In genomic region chr2:8992643-8993042, GRCh38 we compare ENCODE assay signal across 22 cellular contexts. TPM values are rescaled to one million over a fixed set of nuclear protein-coding genes. Genes with fewer than 3 reads are reported as not detected.
DNase-seq lines count a peak whose midpoint lies in the region; ATAC-seq, FAIRE-seq and TF ChIP-seq lines count a peak whose summit lies in the region.
"Had no signal": no experiment of that assay in that cellular context is flagged by ENCODE, and none has a peak within 500 bp of the region (broad histone marks: within the 10 kb centered on the region; RNA-seq: fewer than 3 reads in every experiment).

No MANE protein-coding gene starts in this region.

- peaks cover 5% of the 10 kb centered on the region; the same call in 1 of the 2 replicates for H4K20me1 ChIP-seq in PC-3 (ENCODE audit: low read length)
- H4K20me1 ChIP-seq in H1 (replicated peaks in 1 of 2; ENCODE audit: control insufficient read depth in 1 of 2, insufficient read depth in 2 of 2, low read length in 2 of 2), result peaks cover 0 to 4% of the 10 kb centered on the region in 2 experiments

- H2BK15ac ChIP-seq in H1 (ENCODE audit: low read length) (no peak overlapping the region), mesenchymal stem cell (ENCODE audit: low read depth, poor library complexity, severe bottlenecking) (no peak overlapping the region)

- TF ChIP-seq EP300 in H1 (IDR thresholded peaks at IDR 0.05; ENCODE audit: borderline replicate concordance in 1 of 2, low read depth in 2 of 2, low read length in 2 of 2), result no peak

- H4K91ac ChIP-seq in H1 (replicated peaks; ENCODE audit: insufficient read length, low read length), result no peak overlapping the region
- peak overlapping the region; percentile 68 for H4K91ac ChIP-seq in mesenchymal stem cell (ENCODE audit: low read length)

- H3K27me3 ChIP-seq in PC-3 (ENCODE audit: low read length), result no peaks in the 10 kb centered on the region
- H3K27me3 ChIP-seq in H1 (replicated peaks in 1 of 4; ENCODE audit: control insufficient read depth in 3 of 4, extremely low read depth in 1 of 4, insufficient read depth in 3 of 4, low read length in 3 of 4), result no peaks in the 10 kb centered on the region
- no peaks in the 10 kb centered on the region for H3K27me3 ChIP-seq in mesenchymal stem cell (ENCODE audit: control insufficient read depth in 1 of 2, insufficient read depth in 1 of 2, low read length in 2 of 2)
- H3K27me3 ChIP-seq: BLaER1 treated with 17β-estradiol and CSF1 and Interleukin-3, amounts not matched to agents 10 nM and 100 nM had no signal

- H3K27ac Mint-ChIP-seq in osteocyte (ENCODE audit: unreplicated experiment), result no peak overlapping the region
- no peak overlapping the region for H3K27ac Mint-ChIP-seq in activated T-helper 1 cell treated with anti-CD3 and anti-CD28 coated beads, Interleukin-12 subunit alpha, Interleukin-12 subunit beta, Interleukin-2, Interleukin-4 antibody, amounts not matched to agents 30 ng/mL and 10 ng/mL and 1 ng/mL, durations not matched to agents 14 hours and 24 hours and 36 hours
- H3K27ac Mint-ChIP-seq: B cell; CD4-positive, CD25-positive, alpha-beta regulatory T cell; CD8-positive, alpha-beta memory T cell; GM23338; HFFc6 had no signal

- H3K79me2 ChIP-seq in PC-3 (ENCODE audit: low read length) (peaks cover 90% of the 10 kb centered on the region), H1 (ENCODE audit: control insufficient read depth in 1 of 2, insufficient read depth in 2 of 2, low read length in 2 of 2) (peaks cover 0 to 61% of the 10 kb centered on the region in 2 experiments; a peak in 2 of 4 replicates)

- DNase-seq in PC-3, result peak; percentile 5
- DNase-seq in H1 (ENCODE audit: low read depth in 1 of 2, low spot score in 2 of 2), result no peak
- no peak for DNase-seq in mesenchymal stem cell
- no peak for DNase-seq in osteocyte (ENCODE audit: extremely low spot score, unreplicated experiment)
- no peak for DNase-seq in activated T-helper 1 cell treated with anti-CD3 and anti-CD28 coated beads, Interleukin-12 subunit alpha, Interleukin-12 subunit beta, Interleukin-2, Interleukin-4 antibody, amounts not matched to agents 30 ng/mL and 10 ng/mL and 1 ng/mL, durations not matched to agents 14 hours and 24 hours and 36 hours (ENCODE audit: low spot score)
- DNase-seq in activated T-cell treated with anti-CD3 and anti-CD28 coated beads, Interleukin-2, amount 50 U/mL, for 4 hours, result no peak
- DNase-seq: CD4-positive, CD25-positive, alpha-beta regulatory T cell; CD8-positive, alpha-beta memory T cell; COR-L47; DMS 273 treated with DMSO at 0.1 percent for 48 hours; DMS53; DND-41; EL; H7; HFFc6 had no signal

- peaks cover 3% of the 10 kb centered on the region; the same call in 1 of the 2 replicates for H3K79me1 ChIP-seq in H1 (ENCODE audit: low read depth, low read length)
- peaks cover 34% of the 10 kb centered on the region for H3K79me1 ChIP-seq in mesenchymal stem cell (replicated peaks; ENCODE audit: low read length, poor library complexity, severe bottlenecking)

- no peak overlapping the region for H2BK120ac ChIP-seq in H1 (replicated peaks; ENCODE audit: low read depth, low read length)
- H2BK120ac ChIP-seq in mesenchymal stem cell (ENCODE audit: low read depth, low read length), result no peak overlapping the region

- H3K4ac ChIP-seq in H1 (replicated peaks; ENCODE audit: insufficient read length, low read depth, low read length) (no peak overlapping the region), mesenchymal stem cell (ENCODE audit: low read depth in 1 of 2, low read length in 2 of 2) (no peak overlapping the region)

- H3K36me3 ChIP-seq in PC-3 (ENCODE audit: low read depth, low read length) (no peaks in the 10 kb centered on the region), H1 (ENCODE audit: control insufficient read depth in 2 of 4, insufficient read depth in 4 of 4, low read length in 3 of 4) (no peaks in the 10 kb centered on the region), mesenchymal stem cell (ENCODE audit: control insufficient read depth in 1 of 2, insufficient read depth in 2 of 2, low read depth in 1 of 2, low read length in 2 of 2) (no peaks in the 10 kb centered on the region)
- H3K36me3 ChIP-seq: BLaER1 treated with 17β-estradiol and CSF1 and Interleukin-3, amounts not matched to agents 10 nM and 100 nM had no signal

- BruUV-seq in PC-3 (replicated peaks; lab: Mats Ljungman, UMichigan), result no TSS peak

- H3K14ac ChIP-seq in H1 (ENCODE audit: insufficient read length), result no peak overlapping the region
- no peak overlapping the region for H3K14ac ChIP-seq in mesenchymal stem cell (ENCODE audit: low read length in 2 of 2)

- H3K4me3 Mint-ChIP-seq in osteocyte (ENCODE audit: unreplicated experiment), result no peak overlapping the region
- no peak overlapping the region for H3K4me3 Mint-ChIP-seq in activated T-helper 1 cell treated with anti-CD3 and anti-CD28 coated beads, Interleukin-12 subunit alpha, Interleukin-12 subunit beta, Interleukin-2, Interleukin-4 antibody, amounts not matched to agents 30 ng/mL and 10 ng/mL and 1 ng/mL, durations not matched to agents 14 hours and 24 hours and 36 hours
- H3K4me3 Mint-ChIP-seq in activated T-cell treated with anti-CD3 and anti-CD28 coated beads, Interleukin-2, amount 50 U/mL, for 4 hours, result no peak overlapping the region
- H3K4me3 Mint-ChIP-seq: B cell; CD4-positive, CD25-positive, alpha-beta regulatory T cell; CD8-positive, alpha-beta memory T cell; GM23338; HFFc6 had no signal

- intact Hi-C loops in PC-3 (cut with micrococcal nuclease), result no loop called here
- intact Hi-C loops in activated T-helper 1 cell treated with anti-CD3 and anti-CD28 coated beads, Interleukin-12 subunit alpha, Interleukin-12 subunit beta, Interleukin-2, Interleukin-4 antibody, amounts not matched to agents 30 ng/mL and 10 ng/mL and 1 ng/mL, durations not matched to agents 14 hours and 24 hours and 36 hours (cut with micrococcal nuclease), result no loop called here

- H2AFZ ChIP-seq in PC-3 (ENCODE audit: low read length) (no peak overlapping the region), H1 (ENCODE audit: low read length) (no peak overlapping the region), mesenchymal stem cell (ENCODE audit: low read depth, low read length) (no peak overlapping the region)
- H2AFZ ChIP-seq: GM23338 had no signal

- H2BK20ac ChIP-seq in H1 (ENCODE audit: low read length), result no peak overlapping the region

- FAIRE-seq in H1 (lab: Jason Lieb, UNC), result no peak
- FAIRE-seq: GM12878, GM19239 had no signal

- H3K9me3 Mint-ChIP-seq in osteocyte (ENCODE audit: unreplicated experiment), result no peaks in the 10 kb centered on the region
- no peaks in the 10 kb centered on the region for H3K9me3 Mint-ChIP-seq in activated T-helper 1 cell treated with anti-CD3 and anti-CD28 coated beads, Interleukin-12 subunit alpha, Interleukin-12 subunit beta, Interleukin-2, Interleukin-4 antibody, amounts not matched to agents 30 ng/mL and 10 ng/mL and 1 ng/mL, durations not matched to agents 14 hours and 24 hours and 36 hours
- no peaks in the 10 kb centered on the region for H3K9me3 Mint-ChIP-seq in activated T-cell treated with anti-CD3 and anti-CD28 coated beads, Interleukin-2, amount 50 U/mL, for 4 hours
- H3K9me3 Mint-ChIP-seq: CD4-positive, CD25-positive, alpha-beta regulatory T cell; CD8-positive, alpha-beta memory T cell; GM23338; HFFc6 had no signal

- H3K23ac ChIP-seq in H1 (ENCODE audit: insufficient read length) (no peak overlapping the region), mesenchymal stem cell (ENCODE audit: low read length in 2 of 2) (no peak overlapping the region)

- no peak for TF ChIP-seq CTCF in PC-3 (conservative IDR thresholded peaks at IDR 0.05; ENCODE audit: low read depth, low read length)
- no peak for TF ChIP-seq CTCF in H1 (IDR thresholded peaks at IDR 0.05; ENCODE audit: control extremely low read depth in 1 of 3, insufficient read depth in 1 of 3, low read depth in 1 of 3, low read length in 3 of 3)
- no peak for TF ChIP-seq CTCF in osteocyte (IDR thresholded peaks at IDR 0.05)

- no peak overlapping the region for H3K56ac ChIP-seq in H1 (replicated peaks; ENCODE audit: insufficient read length, low read depth, low read length)

- peaks cover 37% of the 10 kb centered on the region for H3K4me1 Mint-ChIP-seq in osteocyte (ENCODE audit: unreplicated experiment)
- no peaks in the 10 kb centered on the region for H3K4me1 Mint-ChIP-seq in activated T-helper 1 cell treated with anti-CD3 and anti-CD28 coated beads, Interleukin-12 subunit alpha, Interleukin-12 subunit beta, Interleukin-2, Interleukin-4 antibody, amounts not matched to agents 30 ng/mL and 10 ng/mL and 1 ng/mL, durations not matched to agents 14 hours and 24 hours and 36 hours (ENCODE audit: low read depth)
- H3K4me1 Mint-ChIP-seq in activated T-cell treated with anti-CD3 and anti-CD28 coated beads, Interleukin-2, amount 50 U/mL, for 4 hours (ENCODE audit: low read depth), result no peaks in the 10 kb centered on the region
- H3K4me1 Mint-ChIP-seq: B cell; CD4-positive, CD25-positive, alpha-beta regulatory T cell; CD8-positive, alpha-beta memory T cell had no signal

- no peaks in the 10 kb centered on the region for H3K27me3 Mint-ChIP-seq in osteocyte (ENCODE audit: unreplicated experiment)
- peaks cover 16% of the 10 kb centered on the region for H3K27me3 Mint-ChIP-seq in activated T-helper 1 cell treated with anti-CD3 and anti-CD28 coated beads, Interleukin-12 subunit alpha, Interleukin-12 subunit beta, Interleukin-2, Interleukin-4 antibody, amounts not matched to agents 30 ng/mL and 10 ng/mL and 1 ng/mL, durations not matched to agents 14 hours and 24 hours and 36 hours (ENCODE audit: insufficient read depth)
- peaks cover 3% of the 10 kb centered on the region for H3K27me3 Mint-ChIP-seq in activated T-cell treated with anti-CD3 and anti-CD28 coated beads, Interleukin-2, amount 50 U/mL, for 4 hours (ENCODE audit: low read depth)
- H3K27me3 Mint-ChIP-seq: B cell had no signal

- no peaks in the 10 kb centered on the region for H3K36me3 Mint-ChIP-seq in osteocyte (ENCODE audit: unreplicated experiment)
- H3K36me3 Mint-ChIP-seq in activated T-helper 1 cell treated with anti-CD3 and anti-CD28 coated beads, Interleukin-12 subunit alpha, Interleukin-12 subunit beta, Interleukin-2, Interleukin-4 antibody, amounts not matched to agents 30 ng/mL and 10 ng/mL and 1 ng/mL, durations not matched to agents 14 hours and 24 hours and 36 hours (ENCODE audit: low read depth), result no peaks in the 10 kb centered on the region
- no peaks in the 10 kb centered on the region for H3K36me3 Mint-ChIP-seq in activated T-cell treated with anti-CD3 and anti-CD28 coated beads, Interleukin-2, amount 50 U/mL, for 4 hours (ENCODE audit: insufficient read depth)
- H3K36me3 Mint-ChIP-seq: CD4-positive, CD25-positive, alpha-beta regulatory T cell had no signal

- CTCF ChIA-PET in PC-3 (lab: Charles Lee), result no interaction called here
- CTCF ChIA-PET in H1 (lab: Charles Lee; ENCODE audit: partially characterized antibody), result interaction anchor here (0.7 to 2.1 kb wide), 9 partner anchors 8 to 147 kb away, joined by 3 to 9 read pairs (median 5); no protein-coding TSS in a partner anchor

- H2BK12ac ChIP-seq in H1 (ENCODE audit: low read depth, low read length) (no peak overlapping the region), mesenchymal stem cell (ENCODE audit: low read length in 2 of 2) (no peak overlapping the region)

- peaks cover 31% of the 10 kb centered on the region for H3K4me1 ChIP-seq in PC-3 (ENCODE audit: insufficient read depth, low read length)
- H3K4me1 ChIP-seq in H1 (replicated peaks in 1 of 4; ENCODE audit: control insufficient read depth in 3 of 4, insufficient read depth in 4 of 4, low read length in 3 of 4), result peaks cover 3 to 7% (median 3%) of the 10 kb centered on the region in 4 experiments; a peak in 6 of 7 replicates
- peaks cover 10% of the 10 kb centered on the region for H3K4me1 ChIP-seq in mesenchymal stem cell (ENCODE audit: control insufficient read depth, insufficient read depth, low read depth, low read length)

- H2AK5ac ChIP-seq in H1 (ENCODE audit: low read depth, low read length), result no peak overlapping the region
- no peak overlapping the region for H2AK5ac ChIP-seq in mesenchymal stem cell (ENCODE audit: low read length, severe bottlenecking)

- no peaks in the 10 kb centered on the region for H3K9me2 ChIP-seq in PC-3 (replicated peaks; ENCODE audit: low read length)

- H3F3A ChIP-seq in PC-3 (ENCODE audit: low read length, unreplicated experiment), result peaks cover 6% of the 10 kb centered on the region

- H2BK5ac ChIP-seq in H1 (ENCODE audit: low read depth, low read length) (no peak overlapping the region), mesenchymal stem cell (ENCODE audit: low read depth, low read length, poor library complexity, severe bottlenecking) (no peak overlapping the region)

- 85% methylated on average over 5 of the region's 5 CpGs; no CpG with 5 or more reads in 1 of the 2 experiments for WGBS in H1 (ENCODE audit: extremely low coverage in 1 of 2, insufficient coverage in 1 of 2, insufficient read length in 1 of 2, insufficient replicate concordance in 2 of 2, low coverage in 1 of 2, low lambda C conversion rate in 2 of 2, missing lambda C conversion rate in 1 of 2), 2 experiments
- WGBS in mesenchymal stem cell, result 93% methylated on average over 5 of the region's 5 CpGs

- H3K9ac ChIP-seq in PC-3 (ENCODE audit: low read length), result no peak overlapping the region
- no peak overlapping the region for H3K9ac ChIP-seq in H1 (replicated peaks in 1 of 4; ENCODE audit: extremely low read depth in 1 of 4, low read depth in 3 of 4, low read length in 3 of 4)
- H3K9ac ChIP-seq in mesenchymal stem cell (ENCODE audit: low read length), result no peak overlapping the region
- H3K9ac ChIP-seq: BLaER1 treated with 17β-estradiol and CSF1 and Interleukin-3, amounts not matched to agents 10 nM and 100 nM had no signal

- H3K4me3 ChIP-seq in PC-3 (ENCODE audit: low read length) (no peak overlapping the region), H1 (ENCODE audit: extremely low read depth in 1 of 4, insufficient read depth in 2 of 4, low read depth in 3 of 4, low read length in 4 of 4) (no peak overlapping the region), mesenchymal stem cell (ENCODE audit: insufficient read depth in 1 of 2, low read depth in 1 of 2, low read length in 2 of 2) (no peak overlapping the region)
- H3K4me3 ChIP-seq: BLaER1 treated with 17β-estradiol and CSF1 and Interleukin-3, amounts not matched to agents 10 nM and 100 nM; GM12878; GM23338 had no signal

- ATAC-seq in PC-3, result no peak
- no peak for ATAC-seq in activated T-cell treated with anti-CD3 and anti-CD28 coated beads, Interleukin-2, amount 50 U/mL, for 4 hours
- ATAC-seq: GM12878, HCT116 had no signal

- H3K18ac ChIP-seq in H1 (ENCODE audit: extremely low read depth, low read length) (no peak overlapping the region), mesenchymal stem cell (ENCODE audit: low read depth in 1 of 2, low read length in 2 of 2) (no peak overlapping the region)

- H3K27ac ChIP-seq in PC-3 (ENCODE audit: low read length) (peak overlapping the region; percentile 94), H1 (ENCODE audit: low read depth, low read length) (no peak overlapping the region), mesenchymal stem cell (ENCODE audit: low read length, poor library complexity, severe bottlenecking) (no peak overlapping the region)
- H3K27ac ChIP-seq: BLaER1 treated with 17β-estradiol and CSF1 and Interleukin-3, amounts not matched to agents 10 nM and 100 nM; HL-60 had no signal

- H4K8ac ChIP-seq in H1 (ENCODE audit: extremely low read depth, insufficient read depth, low read length) (peak overlapping the region; percentile 66), mesenchymal stem cell (ENCODE audit: low read length) (no peak overlapping the region)

- no peaks in the 10 kb centered on the region for H3K23me2 ChIP-seq in H1 (ENCODE audit: low read depth, low read length)

- no peak for TF ChIP-seq POLR2A in H1 (IDR thresholded peaks at IDR 0.05; ENCODE audit: control extremely low read depth in 1 of 2, low read depth in 2 of 2, low read length in 2 of 2)

- no peaks in the 10 kb centered on the region for H3K9me3 ChIP-seq in PC-3 (ENCODE audit: low read length)
- H3K9me3 ChIP-seq in H1 (ENCODE audit: insufficient read depth in 2 of 2, low read depth in 1 of 2, low read length in 1 of 2), result no peaks in the 10 kb centered on the region
- H3K9me3 ChIP-seq in mesenchymal stem cell (ENCODE audit: control insufficient read depth, low read length), result no peaks in the 10 kb centered on the region

- POLR2A ChIA-PET in PC-3 (lab: Charles Lee; ENCODE audit: unreplicated experiment), result interaction anchor here (0.6 kb wide), 1 partner anchor 41 kb away, joined by 6 read pairs; no protein-coding TSS in a partner anchor
- POLR2A ChIA-PET in H1 (lab: Charles Lee; ENCODE audit: partially characterized antibody), result no interaction called here

- no peak for TF ChIP-seq RAD21 in H1 (IDR thresholded peaks at IDR 0.05 in 1 of 2, conservative IDR thresholded peaks at IDR 0.05 in 1 of 2; ENCODE audit: low read depth in 2 of 2, low read length in 2 of 2)

- H3K4me2 ChIP-seq in PC-3 (ENCODE audit: low read length) (peak overlapping the region; percentile 79; the same call in 1 of the 2 replicates), H1 (ENCODE audit: insufficient read depth in 1 of 2, low read depth in 2 of 2, low read length in 2 of 2) (no peak overlapping the region), mesenchymal stem cell (ENCODE audit: low read length, poor library complexity, severe bottlenecking) (no peak overlapping the region)
- H3K4me2 ChIP-seq: GM23338 had no signal

- H4K5ac ChIP-seq in H1 (ENCODE audit: insufficient read length, low read depth, low read length), result no peak overlapping the region

RNA-seq across cellular contexts. Expression of gene MBOAT2, which starts 10.8 kb away (rescaled TPM):
- total RNA-seq in PC-3 (2014; rRNA removed) (26.8 and 30.7 TPM in 2 replicates), osteocyte (94.7 and 101 TPM in 2 replicates)
- 22.7 and 23.4 TPM in 2 replicates for total RNA-seq in H1 (2021; fragmentation: NEBNext Ultra II Directional; extraction: Animal tissue kit (Norgen Biotek cat#: 25700))
- polyA plus RNA-seq in H1 (2011; rRNA removed), result 10.7 and 11.2 TPM in 2 replicates
- polyA plus RNA-seq in H1 (2011; cell fraction: cytosol; rRNA removed), result 15.0 TPM
- 14.3 TPM for polyA plus RNA-seq in H1 (2011; cell fraction: nucleus; rRNA removed)
- 11.4 to 22.1 TPM (median 14.0 TPM) in 4 replicates for polyA plus RNA-seq in H1 (2012, experiment 1 of 2)
- 1.6 TPM for polyA plus RNA-seq in H1 (2012, experiment 2 of 2)
- polyA plus RNA-seq in H1 (2013, experiment 1 of 2), result 10.0 TPM
- 9.3 TPM for polyA plus RNA-seq in H1 (2013, experiment 2 of 2)
- 30.8 and 33.7 TPM in 2 replicates for polyA minus RNA-seq in H1 (2011; rRNA and poly(A)+ RNA removed)
- 9.6 TPM for polyA minus RNA-seq in H1 (2011; cell fraction: cytosol; rRNA and poly(A)+ RNA removed)
- polyA minus RNA-seq in H1 (2011; cell fraction: nucleus; rRNA and poly(A)+ RNA removed), result 32.3 TPM
- 17.4 TPM for polyA plus RNA-seq in mesenchymal stem cell (2013, experiment 1 of 2)
- 19.2 TPM for polyA plus RNA-seq in mesenchymal stem cell (2013, experiment 2 of 2)
- 2.9 and 4.5 TPM in 2 replicates for total RNA-seq in activated T-helper 1 cell treated with anti-CD3 and anti-CD28 coated beads, Interleukin-12 subunit alpha, Interleukin-12 subunit beta, Interleukin-2, Interleukin-4 antibody, amounts not matched to agents 30 ng/mL and 10 ng/mL and 1 ng/mL, durations not matched to agents 14 hours and 24 hours and 36 hours
- total RNA-seq in activated T-cell treated with anti-CD3 and anti-CD28 coated beads, Interleukin-2, amount 50 U/mL, for 4 hours, result under 1 TPM; 0.74 to 0.99 (median 0.95) TPM
